ENCODE assay signal across 8 cellular contexts in the genomic region with DNA sequence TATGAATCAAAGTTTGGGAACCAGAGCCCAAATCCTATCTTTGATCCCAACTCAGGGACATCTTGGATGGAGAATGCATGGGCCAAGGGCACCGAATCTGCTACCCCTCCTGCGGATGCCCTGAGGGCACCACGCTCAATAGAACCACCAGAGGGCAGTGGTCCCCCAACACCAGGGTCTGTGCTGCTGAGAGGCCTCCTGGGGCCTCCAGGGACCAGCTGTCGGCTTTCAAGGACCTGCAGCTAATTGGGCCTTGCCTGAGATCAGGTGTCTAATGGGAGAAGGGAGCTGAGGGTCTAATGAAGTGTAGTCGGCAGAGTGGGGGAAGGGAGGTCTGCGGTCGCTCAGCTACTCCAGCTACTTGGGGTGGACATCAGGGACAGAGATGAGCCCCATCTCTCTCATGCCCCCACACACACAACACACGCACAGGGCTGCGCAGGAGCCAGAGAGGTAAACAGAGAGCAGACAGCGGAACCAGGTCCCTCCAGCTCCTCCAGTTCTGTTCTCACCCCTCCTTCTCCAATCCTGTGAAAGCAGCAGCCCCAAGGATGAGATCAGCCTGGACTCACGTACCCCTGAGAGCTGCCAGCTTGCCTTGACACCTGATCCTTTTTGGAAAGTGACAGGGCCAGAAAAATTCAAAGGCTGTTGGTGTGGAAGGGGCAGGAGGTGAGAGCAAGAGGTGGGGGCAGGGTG. TPM values are rescaled to one million over a fixed set of nuclear protein-coding genes. Genes with fewer than 3 reads are reported as not detected.
A peak's percentile ranks its signal among the peaks of the same experiment; 100 is the strongest.
DNase-seq lines count a peak whose midpoint lies in the region; TF ChIP-seq lines count a peak whose summit lies in the region.

No MANE protein-coding gene starts in this region.

- peaks cover 17% of the 10 kb centered on the region for H3K36me3 Mint-ChIP-seq in activated T-helper 2 cell treated with anti-CD3 and anti-CD28 coated beads, Interferon-gamma antibody, Interleukin-2, Interleukin-4, amounts not matched to agents 10 μg/mL and 5 μg/mL and 100 μg/mL, durations not matched to agents 14 hours and 24 hours and 36 hours (ENCODE audit: low read depth)

- intact Hi-C loops in activated T-helper 2 cell treated with anti-CD3 and anti-CD28 coated beads, Interferon-gamma antibody, Interleukin-2, Interleukin-4, amounts not matched to agents 10 μg/mL and 5 μg/mL and 100 μg/mL, durations not matched to agents 14 hours and 24 hours and 36 hours (cut with micrococcal nuclease), result loop anchor here (1.0 to 2.0 kb wide), 2 partner anchors 48 to 57 kb away; partner anchors contain the start of gene PIK3C2B

- TF ChIP-seq CTCF in AG10803 (conservative IDR thresholded peaks at IDR 0.05; ENCODE audit: low read length), result peak; percentile 75
- peak; percentile 60 for TF ChIP-seq CTCF in foreskin fibroblast (IDR thresholded peaks at IDR 0.05; ENCODE audit: low read depth, low read length)
- peak; percentile 53 to 55 for TF ChIP-seq CTCF in suprapubic skin (IDR thresholded peaks at IDR 0.05)

- H3K27ac ChIP-seq in suprapubic skin, result no peak overlapping the region

- no peak for TF ChIP-seq EP300 in suprapubic skin (IDR thresholded peaks at IDR 0.05)

- WGBS in suprapubic skin, result 74% methylated on average over 8 of the region's 11 CpGs

- H3K4me1 Mint-ChIP-seq in activated T-helper 2 cell treated with anti-CD3 and anti-CD28 coated beads, Interferon-gamma antibody, Interleukin-2, Interleukin-4, amounts not matched to agents 10 μg/mL and 5 μg/mL and 100 μg/mL, durations not matched to agents 14 hours and 24 hours and 36 hours (ENCODE audit: low read depth), result peaks cover 14% of the 10 kb centered on the region

- TF ChIP-seq POLR2A in suprapubic skin (IDR thresholded peaks at IDR 0.05), result no peak

- no peak overlapping the region for H3K4me3 Mint-ChIP-seq in activated T-helper 2 cell treated with anti-CD3 and anti-CD28 coated beads, Interferon-gamma antibody, Interleukin-2, Interleukin-4, amounts not matched to agents 10 μg/mL and 5 μg/mL and 100 μg/mL, durations not matched to agents 14 hours and 24 hours and 36 hours (ENCODE audit: low read depth)

- H3K9me3 Mint-ChIP-seq in activated T-helper 2 cell treated with anti-CD3 and anti-CD28 coated beads, Interferon-gamma antibody, Interleukin-2, Interleukin-4, amounts not matched to agents 10 μg/mL and 5 μg/mL and 100 μg/mL, durations not matched to agents 14 hours and 24 hours and 36 hours, result no peaks in the 10 kb centered on the region

- H3K27me3 Mint-ChIP-seq in activated T-helper 2 cell treated with anti-CD3 and anti-CD28 coated beads, Interferon-gamma antibody, Interleukin-2, Interleukin-4, amounts not matched to agents 10 μg/mL and 5 μg/mL and 100 μg/mL, durations not matched to agents 14 hours and 24 hours and 36 hours (ENCODE audit: low read depth), result no peaks in the 10 kb centered on the region

- no peak overlapping the region for H3K4me3 ChIP-seq in AG10803 (ENCODE audit: low read length)
- no peak overlapping the region for H3K4me3 ChIP-seq in foreskin fibroblast (ENCODE audit: low read depth in 1 of 2, low read length in 2 of 2)
- H3K4me3 ChIP-seq in suprapubic skin, result no peak overlapping the region

- peaks cover 68% of the 10 kb centered on the region for H3K4me1 ChIP-seq in suprapubic skin

- H3K9me3 ChIP-seq in suprapubic skin, result no peaks in the 10 kb centered on the region

- H3K36me3 ChIP-seq in suprapubic skin, result peaks cover 56% of the 10 kb centered on the region

- peak overlapping the region; percentile 55 for H3K27ac Mint-ChIP-seq in activated T-helper 2 cell treated with anti-CD3 and anti-CD28 coated beads, Interferon-gamma antibody, Interleukin-2, Interleukin-4, amounts not matched to agents 10 μg/mL and 5 μg/mL and 100 μg/mL, durations not matched to agents 14 hours and 24 hours and 36 hours

- no peaks in the 10 kb centered on the region for H3K27me3 ChIP-seq in suprapubic skin

- DNase-seq in AG10803 (ENCODE audit: low read depth) (peak; percentile 52), GM19240 (ENCODE audit: insufficient read length, low spot score) (peak; percentile 78), LoVo (ENCODE audit: low spot score) (peak; percentile 50), RPMI7951 (ENCODE audit: low read depth) (peak; percentile 47), foreskin fibroblast (peak; percentile 29 to 70), non-pigmented ciliary epithelial cell (ENCODE audit: low read depth) (peak; percentile 8), suprapubic skin (ENCODE audit: low spot score in 2 of 2) (no peak)
- peak; percentile 63 for DNase-seq in activated T-helper 2 cell treated with anti-CD3 and anti-CD28 coated beads, Interferon-gamma antibody, Interleukin-2, Interleukin-4, amounts not matched to agents 10 μg/mL and 5 μg/mL and 100 μg/mL, durations not matched to agents 14 hours and 24 hours and 36 hours (ENCODE audit: low spot score)

RNA-seq across cellular contexts. Expression of gene PPP1R15B, which starts 34.9 kb away (rescaled TPM):
- total RNA-seq in RPMI7951 (2014; rRNA removed; shearing (Covaris generic)), result 18.3 and 21.7 TPM in 2 replicates
- 63.4 and 64.3 TPM in 2 replicates for total RNA-seq in activated T-helper 2 cell treated with anti-CD3 and anti-CD28 coated beads, Interferon-gamma antibody, Interleukin-2, Interleukin-4, amounts not matched to agents 10 μg/mL and 5 μg/mL and 100 μg/mL, durations not matched to agents 14 hours and 24 hours and 36 hours
- 10 to 100 TPM; 51.2 to 66.4 (median 56.7) TPM for total RNA-seq in suprapubic skin

RNA-seq across cellular contexts. Expression of gene PIK3C2B, which starts 48.0 kb away (rescaled TPM):
- total RNA-seq in RPMI7951 (2014; rRNA removed; shearing (Covaris generic)), result 0.49 and 1.1 TPM in 2 replicates
- total RNA-seq in activated T-helper 2 cell treated with anti-CD3 and anti-CD28 coated beads, Interferon-gamma antibody, Interleukin-2, Interleukin-4, amounts not matched to agents 10 μg/mL and 5 μg/mL and 100 μg/mL, durations not matched to agents 14 hours and 24 hours and 36 hours, result 16.9 and 18.5 TPM in 2 replicates
- 100 to 1,000 TPM in 2 of 4 donors, 10 to 100 TPM in 2; 70.7 to 162 (median 94.5) TPM for total RNA-seq in suprapubic skin

Comparison
In these comparisons a context has a peak if more than half of its experiments do, and no peak if none do; other contexts are left out.
1. DNase-seq: peak in AG10803 (single experiment), GM19240 (single experiment), LoVo (single experiment), RPMI7951 (single experiment), activated T-helper 2 cell treated with anti-CD3 and anti-CD28 coated beads, Interferon-gamma antibody, Interleukin-2, Interleukin-4, amounts not matched to agents 10 μg/mL and 5 μg/mL and 100 μg/mL, durations not matched to agents 14 hours and 24 hours and 36 hours (single experiment), foreskin fibroblast (2 of 2) and non-pigmented ciliary epithelial cell (single experiment); none in suprapubic skin (0 of 2).
2. Peak in every context shown above with its lines, with median percentiles within 50 percentile points of each other: CTCF ChIP-seq.